ENCODE assay signal across 7 cellular contexts in the genomic region with DNA sequence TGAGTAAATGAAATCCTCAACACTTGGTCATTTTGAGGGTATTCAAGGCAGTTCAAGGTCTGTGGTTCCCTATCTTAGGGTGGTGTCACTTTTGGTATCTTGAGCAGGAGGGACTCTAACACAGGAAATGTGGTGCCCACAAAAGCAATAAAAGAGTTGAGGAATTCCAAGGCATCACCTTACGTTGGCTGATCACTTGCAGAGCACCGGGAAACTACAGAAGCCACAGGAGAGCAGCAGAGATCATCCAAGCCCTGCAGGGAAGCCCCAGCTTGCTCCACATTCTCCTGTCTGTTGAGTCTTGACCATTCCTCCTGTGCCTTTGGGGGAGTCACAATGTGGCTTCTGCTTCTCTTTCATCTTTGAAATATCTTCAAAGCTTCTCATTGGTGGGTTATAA.
"Had no signal": no experiment of that assay in that cellular context is flagged by ENCODE, and none has a peak within 500 bp of the region (broad histone marks: within the 10 kb centered on the region; RNA-seq: fewer than 3 reads in every experiment).

No MANE protein-coding gene starts in this region.

- H3K4me3 Mint-ChIP-seq: H9 had no signal

- ATAC-seq: K562 had no signal

- H3K27ac Mint-ChIP-seq: H9 had no signal

- H3K4me3 ChIP-seq: K562 had no signal

- DNase-seq: GOT3, H9, HCEC 1CT, IMR-90, KG1 had no signal

- FAIRE-seq: H54, K562 had no signal
